ENCODE assay signal across 1 cellular context in genomic region chr9:101028346-101029299, GRCh38.
TF ChIP-seq lines count a peak whose summit lies in the region.

TSS of gene PLPPR1 (plus strand) at chr9:101028727.

TF ChIP-seq in HepG2, 621 proteins besides CTCF, POLR2A, EP300 and RAD21 (continued from another document and continues in another):
- TF ChIP-seq ZNF646 (CRISPR knock-in tag; IDR thresholded peaks at IDR 0.05): peak; percentile 95
- TF ChIP-seq ZFP1 (CRISPR knock-in tag; IDR thresholded peaks at IDR 0.05): peak; percentile 65; the same call in 1 of the 2 replicates
- TF ChIP-seq HNF4G (IDR thresholded peaks at IDR 0.05; ENCODE audit: borderline replicate concordance, low read depth, low read length): no peak
- 0 out of 2 replicates have a peak, but pooled peaks have one; percentile 23 for TF ChIP-seq HNF4G (CRISPR knock-in tag; IDR thresholded peaks at IDR 0.05; ENCODE audit: borderline replicate concordance, low read depth)
- peak; percentile 38; the same call in 1 of the 2 replicates for TF ChIP-seq RNF2 (conservative IDR thresholded peaks at IDR 0.05; ENCODE audit: low read depth)
- peak; percentile 70; the same call in 1 of the 2 replicates for TF ChIP-seq ZNF350 (CRISPR knock-in tag; IDR thresholded peaks at IDR 0.05; ENCODE audit: borderline replicate concordance, low read depth)
- TF ChIP-seq, protein P1, sequence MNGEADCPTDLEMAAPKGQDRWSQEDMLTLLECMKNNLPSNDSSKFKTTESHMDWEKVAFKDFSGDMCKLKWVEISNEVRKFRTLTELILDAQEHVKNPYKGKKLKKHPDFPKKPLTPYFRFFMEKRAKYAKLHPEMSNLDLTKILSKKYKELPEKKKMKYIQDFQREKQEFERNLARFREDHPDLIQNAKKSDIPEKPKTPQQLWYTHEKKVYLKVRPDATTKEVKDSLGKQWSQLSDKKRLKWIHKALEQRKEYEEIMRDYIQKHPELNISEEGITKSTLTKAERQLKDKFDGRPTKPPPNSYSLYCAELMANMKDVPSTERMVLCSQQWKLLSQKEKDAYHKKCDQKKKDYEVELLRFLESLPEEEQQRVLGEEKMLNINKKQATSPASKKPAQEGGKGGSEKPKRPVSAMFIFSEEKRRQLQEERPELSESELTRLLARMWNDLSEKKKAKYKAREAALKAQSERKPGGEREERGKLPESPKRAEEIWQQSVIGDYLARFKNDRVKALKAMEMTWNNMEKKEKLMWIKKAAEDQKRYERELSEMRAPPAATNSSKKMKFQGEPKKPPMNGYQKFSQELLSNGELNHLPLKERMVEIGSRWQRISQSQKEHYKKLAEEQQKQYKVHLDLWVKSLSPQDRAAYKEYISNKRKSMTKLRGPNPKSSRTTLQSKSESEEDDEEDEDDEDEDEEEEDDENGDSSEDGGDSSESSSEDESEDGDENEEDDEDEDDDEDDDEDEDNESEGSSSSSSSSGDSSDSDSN (CRISPR knock-in tag; IDR thresholded peaks at IDR 0.05): peak; percentile 94
- no peak for TF ChIP-seq CERS6 (CRISPR knock-in tag; IDR thresholded peaks at IDR 0.05)
- TF ChIP-seq, protein P2, sequence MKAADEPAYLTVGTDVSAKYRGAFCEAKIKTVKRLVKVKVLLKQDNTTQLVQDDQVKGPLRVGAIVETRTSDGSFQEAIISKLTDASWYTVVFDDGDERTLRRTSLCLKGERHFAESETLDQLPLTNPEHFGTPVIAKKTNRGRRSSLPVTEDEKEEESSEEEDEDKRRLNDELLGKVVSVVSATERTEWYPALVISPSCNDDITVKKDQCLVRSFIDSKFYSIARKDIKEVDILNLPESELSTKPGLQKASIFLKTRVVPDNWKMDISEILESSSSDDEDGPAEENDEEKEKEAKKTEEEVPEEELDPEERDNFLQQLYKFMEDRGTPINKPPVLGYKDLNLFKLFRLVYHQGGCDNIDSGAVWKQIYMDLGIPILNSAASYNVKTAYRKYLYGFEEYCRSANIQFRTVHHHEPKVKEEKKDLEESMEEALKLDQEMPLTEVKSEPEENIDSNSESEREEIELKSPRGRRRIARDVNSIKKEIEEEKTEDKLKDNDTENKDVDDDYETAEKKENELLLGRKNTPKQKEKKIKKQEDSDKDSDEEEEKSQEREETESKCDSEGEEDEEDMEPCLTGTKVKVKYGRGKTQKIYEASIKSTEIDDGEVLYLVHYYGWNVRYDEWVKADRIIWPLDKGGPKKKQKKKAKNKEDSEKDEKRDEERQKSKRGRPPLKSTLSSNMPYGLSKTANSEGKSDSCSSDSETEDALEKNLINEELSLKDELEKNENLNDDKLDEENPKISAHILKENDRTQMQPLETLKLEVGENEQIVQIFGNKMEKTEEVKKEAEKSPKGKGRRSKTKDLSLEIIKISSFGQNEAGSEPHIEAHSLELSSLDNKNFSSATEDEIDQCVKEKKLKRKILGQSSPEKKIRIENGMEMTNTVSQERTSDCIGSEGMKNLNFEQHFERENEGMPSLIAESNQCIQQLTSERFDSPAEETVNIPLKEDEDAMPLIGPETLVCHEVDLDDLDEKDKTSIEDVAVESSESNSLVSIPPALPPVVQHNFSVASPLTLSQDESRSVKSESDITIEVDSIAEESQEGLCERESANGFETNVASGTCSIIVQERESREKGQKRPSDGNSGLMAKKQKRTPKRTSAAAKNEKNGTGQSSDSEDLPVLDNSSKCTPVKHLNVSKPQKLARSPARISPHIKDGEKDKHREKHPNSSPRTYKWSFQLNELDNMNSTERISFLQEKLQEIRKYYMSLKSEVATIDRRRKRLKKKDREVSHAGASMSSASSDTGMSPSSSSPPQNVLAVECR (CRISPR knock-in tag; IDR thresholded peaks at IDR 0.05; ENCODE audit: borderline replicate concordance): peak; percentile 76
- no peak for TF ChIP-seq PITX1 (CRISPR knock-in tag; IDR thresholded peaks at IDR 0.05)
- TF ChIP-seq ZNF800 (CRISPR knock-in tag; IDR thresholded peaks at IDR 0.05): peak; percentile 98
- TF ChIP-seq ZNF362 (CRISPR knock-in tag; IDR thresholded peaks at IDR 0.05; ENCODE audit: borderline replicate concordance): 0 out of 2 replicates have a peak, but pooled peaks have one; percentile 9
- TF ChIP-seq, protein P3, sequence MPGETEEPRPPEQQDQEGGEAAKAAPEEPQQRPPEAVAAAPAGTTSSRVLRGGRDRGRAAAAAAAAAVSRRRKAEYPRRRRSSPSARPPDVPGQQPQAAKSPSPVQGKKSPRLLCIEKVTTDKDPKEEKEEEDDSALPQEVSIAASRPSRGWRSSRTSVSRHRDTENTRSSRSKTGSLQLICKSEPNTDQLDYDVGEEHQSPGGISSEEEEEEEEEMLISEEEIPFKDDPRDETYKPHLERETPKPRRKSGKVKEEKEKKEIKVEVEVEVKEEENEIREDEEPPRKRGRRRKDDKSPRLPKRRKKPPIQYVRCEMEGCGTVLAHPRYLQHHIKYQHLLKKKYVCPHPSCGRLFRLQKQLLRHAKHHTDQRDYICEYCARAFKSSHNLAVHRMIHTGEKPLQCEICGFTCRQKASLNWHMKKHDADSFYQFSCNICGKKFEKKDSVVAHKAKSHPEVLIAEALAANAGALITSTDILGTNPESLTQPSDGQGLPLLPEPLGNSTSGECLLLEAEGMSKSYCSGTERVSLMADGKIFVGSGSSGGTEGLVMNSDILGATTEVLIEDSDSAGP (CRISPR knock-in tag; IDR thresholded peaks at IDR 0.05; ENCODE audit: borderline replicate concordance): peak; percentile 87; the same call in 1 of the 2 replicates
- TF ChIP-seq, protein P4, sequence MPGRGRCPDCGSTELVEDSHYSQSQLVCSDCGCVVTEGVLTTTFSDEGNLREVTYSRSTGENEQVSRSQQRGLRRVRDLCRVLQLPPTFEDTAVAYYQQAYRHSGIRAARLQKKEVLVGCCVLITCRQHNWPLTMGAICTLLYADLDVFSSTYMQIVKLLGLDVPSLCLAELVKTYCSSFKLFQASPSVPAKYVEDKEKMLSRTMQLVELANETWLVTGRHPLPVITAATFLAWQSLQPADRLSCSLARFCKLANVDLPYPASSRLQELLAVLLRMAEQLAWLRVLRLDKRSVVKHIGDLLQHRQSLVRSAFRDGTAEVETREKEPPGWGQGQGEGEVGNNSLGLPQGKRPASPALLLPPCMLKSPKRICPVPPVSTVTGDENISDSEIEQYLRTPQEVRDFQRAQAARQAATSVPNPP (CRISPR knock-in tag; IDR thresholded peaks at IDR 0.05): no peak
- TF ChIP-seq ESRRA (CRISPR knock-in tag; IDR thresholded peaks at IDR 0.05; ENCODE audit: low read depth): 0 out of 2 replicates have a peak, but pooled peaks have one; percentile 16
- TF ChIP-seq ZNF275 (CRISPR knock-in tag; IDR thresholded peaks at IDR 0.05; ENCODE audit: borderline replicate concordance): peak; percentile 14; the same call in 1 of the 2 replicates
- 0 out of 2 replicates have a peak, but pooled peaks have one; percentile 29 for TF ChIP-seq FOXA3 (CRISPR knock-in tag; IDR thresholded peaks at IDR 0.05)
- no peak for TF ChIP-seq ZNF552 (CRISPR knock-in tag; IDR thresholded peaks at IDR 0.05; ENCODE audit: borderline replicate concordance)
- TF ChIP-seq NFKB2 (CRISPR knock-in tag; IDR thresholded peaks at IDR 0.05; ENCODE audit: borderline replicate concordance): 0 out of 2 replicates have a peak, but pooled peaks have one; percentile 56
- TF ChIP-seq NFYB (CRISPR knock-in tag; IDR thresholded peaks at IDR 0.05): no peak
- TF ChIP-seq ZNF225 (CRISPR knock-in tag; IDR thresholded peaks at IDR 0.05): no peak; the same call in 1 of the 2 replicates
- TF ChIP-seq PAX8 (CRISPR knock-in tag; IDR thresholded peaks at IDR 0.05; ENCODE audit: borderline replicate concordance): no peak
- TF ChIP-seq NCOA5 (CRISPR knock-in tag; IDR thresholded peaks at IDR 0.05): no peak
- TF ChIP-seq ISL2 (CRISPR knock-in tag; IDR thresholded peaks at IDR 0.05): peak; percentile 51; the same call in 1 of the 2 replicates
- TF ChIP-seq RBFOX2 (IDR thresholded peaks at IDR 0.05; ENCODE audit: low read depth, low read length): peak; percentile 80
- no peak for TF ChIP-seq LCORL (IDR thresholded peaks at IDR 0.05)
- peak; percentile 88 for TF ChIP-seq LCORL (CRISPR knock-in tag; IDR thresholded peaks at IDR 0.05)
- TF ChIP-seq ZNF749 (CRISPR knock-in tag; IDR thresholded peaks at IDR 0.05; ENCODE audit: borderline replicate concordance): peak; percentile 13; the same call in 1 of the 2 replicates
- TF ChIP-seq ARHGAP35 (CRISPR knock-in tag; IDR thresholded peaks at IDR 0.05; ENCODE audit: borderline replicate concordance): 0 out of 2 replicates have a peak, but pooled peaks have one; percentile 18
- TF ChIP-seq NFYC (CRISPR knock-in tag; IDR thresholded peaks at IDR 0.05): peak; percentile 25; the same call in 1 of the 2 replicates
- TF ChIP-seq NFE2 (CRISPR knock-in tag; IDR thresholded peaks at IDR 0.05): no peak
- TF ChIP-seq HIVEP1 (CRISPR knock-in tag; IDR thresholded peaks at IDR 0.05): peak; percentile 53
